21 cellular contexts compared by ENCODE assay signal in genomic region chr15:43969802-43970375, GRCh38.
DNase-seq lines count a peak whose midpoint lies in the region; ATAC-seq and TF ChIP-seq lines count a peak whose summit lies in the region.
"Had no signal": no experiment of that assay in that cellular context is flagged by ENCODE, and none has a peak within 500 bp of the region (broad histone marks: within the 10 kb centered on the region; RNA-seq: fewer than 3 reads in every experiment).

No MANE protein-coding gene starts in this region.

- H3K27ac ChIP-seq in Karpas-422 (ENCODE audit: low read length) (no peak overlapping the region), cingulate gyrus (ENCODE audit: low read depth, low read length) (peak overlapping the region; percentile 63), layer of hippocampus (ENCODE audit: low read depth, low read length) (peak overlapping the region; percentile 52), A673 (ENCODE audit: low read depth, low read length, poor library complexity, severe bottlenecking) (no peak overlapping the region)
- no peak overlapping the region for H3K27ac ChIP-seq in naive thymus-derived CD4-positive, alpha-beta T cell (ENCODE audit: low read depth, low read length)
- H3K27ac ChIP-seq: BLaER1 treated with 17β-estradiol and CSF1 and Interleukin-3, amounts not matched to agents 10 nM and 100 nM; GM23248; SJCRH30 had no signal

- H3K9me2 ChIP-seq in Karpas-422 (replicated peaks; ENCODE audit: insufficient read depth, low read length): no peaks in the 10 kb centered on the region

- no peaks in the 10 kb centered on the region for H3K79me2 ChIP-seq in Karpas-422 (ENCODE audit: low read length)

- no peak overlapping the region for H3K4me3 Mint-ChIP-seq in naive thymus-derived CD4-positive, alpha-beta T cell
- H3K4me3 Mint-ChIP-seq: CD4-positive, alpha-beta T cell; H9 had no signal

- H3K9me3 ChIP-seq in Karpas-422 (ENCODE audit: low read length) (no peaks in the 10 kb centered on the region), A673 (ENCODE audit: low read depth, low read length, poor library complexity, severe bottlenecking) (no peaks in the 10 kb centered on the region)
- H3K9me3 ChIP-seq in naive thymus-derived CD4-positive, alpha-beta T cell (ENCODE audit: control insufficient read depth in 2 of 3, low read length in 3 of 3): no peaks in the 10 kb centered on the region
- H3K9me3 ChIP-seq: BLaER1 treated with 17β-estradiol and CSF1 and Interleukin-3, amounts not matched to agents 10 nM and 100 nM; MG63; SJCRH30 had no signal

- ATAC-seq in HG03108 (IDR thresholded peaks at IDR 0.05; ENCODE audit: unreplicated experiment): no peak
- ATAC-seq in naive thymus-derived CD4-positive, alpha-beta T cell: no peak
- ATAC-seq: SK-N-SH treated with all-trans-retinoic acid at 6 μM for 48 hours had no signal

- CTCF ChIA-PET in A673 (lab: Charles Lee): no interaction called here
- CTCF ChIA-PET in naive thymus-derived CD4-positive, alpha-beta T cell (lab: Charles Lee): no interaction called here

- H3K4me1 Mint-ChIP-seq in naive thymus-derived CD4-positive, alpha-beta T cell: peaks cover 0 to 10% (median 0%) of the 10 kb centered on the region in 7 donors

- H3K4me3 ChIP-seq in Karpas-422 (ENCODE audit: low read length) (no peak overlapping the region), A673 (ENCODE audit: low read depth, low read length, poor library complexity, severe bottlenecking) (no peak overlapping the region)
- no peak overlapping the region for H3K4me3 ChIP-seq in naive thymus-derived CD4-positive, alpha-beta T cell (ENCODE audit: low read length)
- H3K4me3 ChIP-seq: BLaER1 treated with 17β-estradiol and CSF1 and Interleukin-3, amounts not matched to agents 10 nM and 100 nM; GM23248; MG63; SJCRH30 had no signal

- H3K27me3 ChIP-seq in Karpas-422 (ENCODE audit: low read length) (0 out of 2 replicates have a peak, but pooled peaks cover 2% of the 10 kb centered on the region), layer of hippocampus (ENCODE audit: control insufficient read depth, insufficient read depth, low read length) (no peaks in the 10 kb centered on the region), A673 (replicated peaks; ENCODE audit: insufficient read depth, low read depth, low read length, poor library complexity) (no peaks in the 10 kb centered on the region)
- H3K27me3 ChIP-seq in naive thymus-derived CD4-positive, alpha-beta T cell (ENCODE audit: control insufficient read depth in 2 of 2, insufficient read depth in 2 of 2, low read length in 2 of 2): no peaks in the 10 kb centered on the region
- H3K27me3 ChIP-seq: BLaER1 treated with 17β-estradiol and CSF1 and Interleukin-3, amounts not matched to agents 10 nM and 100 nM; MG63; SJCRH30 had no signal

- H3K9me3 Mint-ChIP-seq in naive thymus-derived CD4-positive, alpha-beta T cell: no peaks in the 10 kb centered on the region
- H3K9me3 Mint-ChIP-seq: CD4-positive, alpha-beta T cell; H9 had no signal

- H4K20me1 ChIP-seq in Karpas-422 (ENCODE audit: insufficient read depth, low read depth, low read length): no peaks in the 10 kb centered on the region
- H4K20me1 ChIP-seq: BLaER1 treated with 17β-estradiol and CSF1 and Interleukin-3, amounts not matched to agents 10 nM and 100 nM had no signal

- peak; percentile 38 for DNase-seq in Karpas-422
- peak; percentile 75 for DNase-seq in superior temporal gyrus (ENCODE audit: extremely low spot score)
- no peak for DNase-seq in A673 (ENCODE audit: low spot score)
- DNase-seq in naive thymus-derived CD4-positive, alpha-beta T cell: no peak
- DNase-seq: AML-193; CD4-positive, alpha-beta T cell; GM23248; H9; KBM-7; MG63; NCI-H1694; NCI-H2029 treated with DMSO at 0.1 percent for 48 hours; NCI-H510A; NCI-H69; OCI-M1; SJCRH30 had no signal

- H3K4me1 ChIP-seq in Karpas-422 (ENCODE audit: low read length) (peaks cover 23% of the 10 kb centered on the region), A673 (ENCODE audit: insufficient read depth, low read length, poor library complexity, severe bottlenecking) (no peaks in the 10 kb centered on the region)
- H3K4me1 ChIP-seq in naive thymus-derived CD4-positive, alpha-beta T cell (ENCODE audit: control insufficient read depth in 2 of 2, insufficient read depth in 2 of 2, low read length in 2 of 2): no peaks in the 10 kb centered on the region
- H3K4me1 ChIP-seq: SJCRH30 had no signal

- H3K36me3 Mint-ChIP-seq in naive thymus-derived CD4-positive, alpha-beta T cell: no peaks in the 10 kb centered on the region

- peak overlapping the region in 1 of 9 donors; percentile 53 for H3K27ac Mint-ChIP-seq in naive thymus-derived CD4-positive, alpha-beta T cell
- H3K27ac Mint-ChIP-seq: CD4-positive, alpha-beta T cell; H9 had no signal

- H3K27me3 Mint-ChIP-seq in naive thymus-derived CD4-positive, alpha-beta T cell: peaks cover 0 to 14% (median 14%) of the 10 kb centered on the region in 5 donors

- no peak overlapping the region for H2AFZ ChIP-seq in Karpas-422 (ENCODE audit: low read length)
- H2AFZ ChIP-seq: GM23248 had no signal

- H3K36me3 ChIP-seq in Karpas-422 (ENCODE audit: insufficient read depth, low read length) (no peaks in the 10 kb centered on the region), A673 (ENCODE audit: insufficient read depth, low read length, poor library complexity, severe bottlenecking) (no peaks in the 10 kb centered on the region)
- H3K36me3 ChIP-seq in naive thymus-derived CD4-positive, alpha-beta T cell (ENCODE audit: control insufficient read depth in 2 of 3, insufficient read depth in 3 of 3, low read length in 3 of 3): no peaks in the 10 kb centered on the region
- H3K36me3 ChIP-seq: BLaER1 treated with 17β-estradiol and CSF1 and Interleukin-3, amounts not matched to agents 10 nM and 100 nM; MG63; SJCRH30 had no signal

- H3K9ac ChIP-seq in Karpas-422 (ENCODE audit: low read length): no peak overlapping the region
- H3K9ac ChIP-seq: BLaER1 treated with 17β-estradiol and CSF1 and Interleukin-3, amounts not matched to agents 10 nM and 100 nM; GM23248 had no signal

- TF ChIP-seq CTCF in A673 (conservative IDR thresholded peaks at IDR 0.05; ENCODE audit: low read depth, low read length): no peak

- POLR2A ChIA-PET in A673 (lab: Charles Lee; ENCODE audit: low non-redundant PET): no interaction called here
- POLR2A ChIA-PET in naive thymus-derived CD4-positive, alpha-beta T cell (lab: Charles Lee): no interaction called here

- no TSS peak for BruUV-seq in A673 (replicated peaks; lab: Mats Ljungman, UMichigan)

- no peak overlapping the region for H3K4me2 ChIP-seq in Karpas-422 (ENCODE audit: low read depth, low read length, poor library complexity, severe bottlenecking)
- H3K4me2 ChIP-seq: BLaER1 treated with 17β-estradiol and CSF1 and Interleukin-3, amounts not matched to agents 10 nM and 100 nM had no signal

- intact Hi-C loops in A673 (cut with micrococcal nuclease; ENCODE audit: unreplicated experiment): no loop called here
- intact Hi-C loops in naive thymus-derived CD4-positive, alpha-beta T cell (cut with micrococcal nuclease): no loop called here

Comparison
In these comparisons a context has a peak if more than half of its experiments do, and no peak if none do; other contexts are left out.
1. DNase-seq: peak in Karpas-422 (single experiment) and superior temporal gyrus (single experiment); none in A673 (single experiment) and naive thymus-derived CD4-positive, alpha-beta T cell (0 of 9).
2. H3K27ac ChIP-seq: peak in cingulate gyrus (single experiment) and layer of hippocampus (single experiment); none in Karpas-422 (single experiment), A673 (single experiment) and naive thymus-derived CD4-positive, alpha-beta T cell (single experiment).